In genomic region chr16:49883111-49883829, GRCh38 we compare ENCODE assay signal across 15 cellular contexts. TPM values are rescaled to one million over a fixed set of nuclear protein-coding genes. Genes with fewer than 3 reads are reported as not detected.
DNase-seq lines count a peak whose midpoint lies in the region; ATAC-seq, FAIRE-seq and TF ChIP-seq lines count a peak whose summit lies in the region.
"Had no signal": no experiment of that assay in that cellular context is flagged by ENCODE, and none has a peak within 500 bp of the region (broad histone marks: within the 10 kb centered on the region; RNA-seq: fewer than 3 reads in every experiment).

No MANE protein-coding gene starts in this region.

- H3K36me3 Mint-ChIP-seq in Caco-2 (ENCODE audit: insufficient read depth, unreplicated experiment) = no peaks in the 10 kb centered on the region
- H3K36me3 Mint-ChIP-seq in WTC11 = no peaks in the 10 kb centered on the region
- H3K36me3 Mint-ChIP-seq in nephron progenitor cell (ENCODE audit: low read depth) = no peaks in the 10 kb centered on the region
- H3K36me3 Mint-ChIP-seq: CD8-positive, alpha-beta memory T cell had no signal

- H2AFZ ChIP-seq in hepatocyte = no peak overlapping the region

- H3K27ac Mint-ChIP-seq in Caco-2 (ENCODE audit: unreplicated experiment) (peak overlapping the region; percentile 29), WTC11 (no peak overlapping the region), nephron progenitor cell (peak overlapping the region; percentile 34)
- H3K27ac Mint-ChIP-seq: CD8-positive, alpha-beta memory T cell had no signal

- H3K9me3 ChIP-seq in Caco-2 (no peaks in the 10 kb centered on the region), hepatocyte (ENCODE audit: low read depth) (no peaks in the 10 kb centered on the region)
- H3K9me3 ChIP-seq: BLaER1 had no signal

- no peaks in the 10 kb centered on the region for H3K27me3 ChIP-seq in Caco-2 (replicated peaks; ENCODE audit: control insufficient read depth, insufficient read depth, low read length)
- no peaks in the 10 kb centered on the region for H3K27me3 ChIP-seq in hepatocyte
- H3K27me3 ChIP-seq: BLaER1 had no signal

- H3K4me1 Mint-ChIP-seq in Caco-2 (ENCODE audit: low read depth, unreplicated experiment) = peaks cover 23% of the 10 kb centered on the region
- peaks cover 12% of the 10 kb centered on the region for H3K4me1 Mint-ChIP-seq in WTC11
- peaks cover 34% of the 10 kb centered on the region for H3K4me1 Mint-ChIP-seq in nephron progenitor cell
- H3K4me1 Mint-ChIP-seq: CD8-positive, alpha-beta memory T cell had no signal

- no peaks in the 10 kb centered on the region for H4K20me1 ChIP-seq in hepatocyte (ENCODE audit: insufficient read depth, poor library complexity, severe bottlenecking)
- H4K20me1 ChIP-seq: BLaER1 had no signal

- H3K36me3 ChIP-seq in Caco-2 (ENCODE audit: control insufficient read depth, insufficient read depth, low read length) = no peaks in the 10 kb centered on the region
- no peaks in the 10 kb centered on the region for H3K36me3 ChIP-seq in hepatocyte (replicated peaks; ENCODE audit: insufficient read depth, low read depth)
- H3K36me3 ChIP-seq: BLaER1 had no signal

- H3K4me2 ChIP-seq in hepatocyte = peak overlapping the region; percentile 61
- H3K4me2 ChIP-seq: BLaER1 had no signal

- DNase-seq in Caco-2 (no peak), WTC11 (ENCODE audit: low spot score) (no peak), hepatocyte (ENCODE audit: low spot score) (no peak), nephron progenitor cell (no peak), DMS114 treated with DMSO at 0.1 percent for 48 hours (lab: John Stamatoyannopoulos, UW; ENCODE audit: unreplicated experiment) (no peak), frontal cortex (ENCODE audit: low spot score in 2 of 2) (no peak), T-helper 1 cell (no peak)
- DNase-seq in effector CD4-positive, alpha-beta T cell = no peak
- DNase-seq: CD8-positive, alpha-beta memory T cell; H9; NCI-H187 treated with DMSO at 0.1 percent for 48 hours; NCI-H526 treated with DMSO at 0.1 percent for 48 hours had no signal

- 60% methylated on average over 11 of the region's 11 CpGs for WGBS in hepatocyte (ENCODE audit: low lambda C conversion rate, missing lambda C conversion rate)

- H3K4me3 ChIP-seq in Caco-2 (ENCODE audit: low read depth, low read length) (no peak overlapping the region), hepatocyte (no peak overlapping the region)
- H3K4me3 ChIP-seq: BLaER1 had no signal

- no peak for FAIRE-seq in frontal cortex (lab: Jason Lieb, UNC)

- H3K4me1 ChIP-seq in Caco-2 (peaks cover 30% of the 10 kb centered on the region), hepatocyte (ENCODE audit: insufficient read depth) (peaks cover 33% of the 10 kb centered on the region)

- CTCF ChIA-PET in Caco-2 (lab: Charles Lee) = interaction anchor here (1.6 kb wide), 1 partner anchor 26 kb away, joined by 9 read pairs; no protein-coding TSS in a partner anchor
- CTCF ChIA-PET in WTC11 (lab: Charles Lee) = interaction anchor here (0.6 to 5.5 kb wide), 6 partner anchors 8 to 228 kb away, joined by 3 to 27 read pairs (median 4); no protein-coding TSS in a partner anchor

- peak overlapping the region; percentile 41 for H3K4me3 Mint-ChIP-seq in Caco-2 (ENCODE audit: unreplicated experiment)
- no peak overlapping the region for H3K4me3 Mint-ChIP-seq in WTC11
- H3K4me3 Mint-ChIP-seq in nephron progenitor cell = no peak overlapping the region
- H3K4me3 Mint-ChIP-seq: CD8-positive, alpha-beta memory T cell had no signal

- ATAC-seq in WTC11 = peak; percentile 22; the same call in 1 of the 2 replicates

- peak overlapping the region; percentile 81 for H3K27ac ChIP-seq in hepatocyte
- H3K27ac ChIP-seq: BLaER1 had no signal

- no peaks in the 10 kb centered on the region for H3K79me2 ChIP-seq in hepatocyte

- no peaks in the 10 kb centered on the region for H3K27me3 Mint-ChIP-seq in Caco-2 (ENCODE audit: insufficient read depth, unreplicated experiment)
- H3K27me3 Mint-ChIP-seq in WTC11 (ENCODE audit: low read depth) = no peaks in the 10 kb centered on the region
- peaks cover 10% of the 10 kb centered on the region for H3K27me3 Mint-ChIP-seq in nephron progenitor cell (ENCODE audit: low read depth, poor library complexity)

- no TSS peak for BruUV-seq in Caco-2 (replicated peaks; lab: Mats Ljungman, UMichigan)

- TF ChIP-seq CTCF in Caco-2 (IDR thresholded peaks at IDR 0.05; ENCODE audit: insufficient read depth in 1 of 2, low read depth in 1 of 2, low read length in 1 of 2, severe bottlenecking in 1 of 2, unreplicated experiment in 1 of 2) (no peak), WTC11 (IDR thresholded peaks at IDR 0.05) (no peak), hepatocyte (IDR thresholded peaks at IDR 0.05; ENCODE audit: poor library complexity) (no peak), nephron progenitor cell (IDR thresholded peaks at IDR 0.05) (no peak)

- POLR2A ChIA-PET in Caco-2 (lab: Charles Lee) (no interaction called here), WTC11 (lab: Charles Lee) (no interaction called here)

- H3K9me3 Mint-ChIP-seq in Caco-2 (ENCODE audit: unreplicated experiment) (no peaks in the 10 kb centered on the region), WTC11 (no peaks in the 10 kb centered on the region), nephron progenitor cell (no peaks in the 10 kb centered on the region)
- H3K9me3 Mint-ChIP-seq: CD8-positive, alpha-beta memory T cell; H9 had no signal

- H3K9me2 ChIP-seq in hepatocyte (replicated peaks; ENCODE audit: insufficient read depth) = no peaks in the 10 kb centered on the region

- intact Hi-C loops in Caco-2 (cut with micrococcal nuclease; ENCODE audit: unreplicated experiment) = no loop called here

TF ChIP-seq in WTC11, 78 proteins besides CTCF, POLR2A, EP300 and RAD21:
- TF ChIP-seq ELF4 (CRISPR knock-in tag; IDR thresholded peaks at IDR 0.05; ENCODE audit: low read depth) (no peak), ZBTB43 (CRISPR knock-in tag; IDR thresholded peaks at IDR 0.05) (no peak), TEAD1 (CRISPR knock-in tag; IDR thresholded peaks at IDR 0.05) (no peak), MXD4 (CRISPR knock-in tag; IDR thresholded peaks at IDR 0.05; ENCODE audit: borderline replicate concordance) (no peak), JAZF1 (CRISPR knock-in tag; IDR thresholded peaks at IDR 0.05) (no peak), ZNF416 (CRISPR knock-in tag; IDR thresholded peaks at IDR 0.05) (no peak), JUN (CRISPR knock-in tag; IDR thresholded peaks at IDR 0.05) (no peak), NR3C1 (CRISPR knock-in tag; conservative IDR thresholded peaks at IDR 0.05; ENCODE audit: low read depth) (no peak), HMGA2 (CRISPR knock-in tag; IDR thresholded peaks at IDR 0.05) (no peak)
- TF ChIP-seq, protein P1, sequence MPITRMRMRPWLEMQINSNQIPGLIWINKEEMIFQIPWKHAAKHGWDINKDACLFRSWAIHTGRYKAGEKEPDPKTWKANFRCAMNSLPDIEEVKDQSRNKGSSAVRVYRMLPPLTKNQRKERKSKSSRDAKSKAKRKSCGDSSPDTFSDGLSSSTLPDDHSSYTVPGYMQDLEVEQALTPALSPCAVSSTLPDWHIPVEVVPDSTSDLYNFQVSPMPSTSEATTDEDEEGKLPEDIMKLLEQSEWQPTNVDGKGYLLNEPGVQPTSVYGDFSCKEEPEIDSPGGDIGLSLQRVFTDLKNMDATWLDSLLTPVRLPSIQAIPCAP (CRISPR knock-in tag; IDR thresholded peaks at IDR 0.05) = no peak
- TF ChIP-seq, protein P2, sequence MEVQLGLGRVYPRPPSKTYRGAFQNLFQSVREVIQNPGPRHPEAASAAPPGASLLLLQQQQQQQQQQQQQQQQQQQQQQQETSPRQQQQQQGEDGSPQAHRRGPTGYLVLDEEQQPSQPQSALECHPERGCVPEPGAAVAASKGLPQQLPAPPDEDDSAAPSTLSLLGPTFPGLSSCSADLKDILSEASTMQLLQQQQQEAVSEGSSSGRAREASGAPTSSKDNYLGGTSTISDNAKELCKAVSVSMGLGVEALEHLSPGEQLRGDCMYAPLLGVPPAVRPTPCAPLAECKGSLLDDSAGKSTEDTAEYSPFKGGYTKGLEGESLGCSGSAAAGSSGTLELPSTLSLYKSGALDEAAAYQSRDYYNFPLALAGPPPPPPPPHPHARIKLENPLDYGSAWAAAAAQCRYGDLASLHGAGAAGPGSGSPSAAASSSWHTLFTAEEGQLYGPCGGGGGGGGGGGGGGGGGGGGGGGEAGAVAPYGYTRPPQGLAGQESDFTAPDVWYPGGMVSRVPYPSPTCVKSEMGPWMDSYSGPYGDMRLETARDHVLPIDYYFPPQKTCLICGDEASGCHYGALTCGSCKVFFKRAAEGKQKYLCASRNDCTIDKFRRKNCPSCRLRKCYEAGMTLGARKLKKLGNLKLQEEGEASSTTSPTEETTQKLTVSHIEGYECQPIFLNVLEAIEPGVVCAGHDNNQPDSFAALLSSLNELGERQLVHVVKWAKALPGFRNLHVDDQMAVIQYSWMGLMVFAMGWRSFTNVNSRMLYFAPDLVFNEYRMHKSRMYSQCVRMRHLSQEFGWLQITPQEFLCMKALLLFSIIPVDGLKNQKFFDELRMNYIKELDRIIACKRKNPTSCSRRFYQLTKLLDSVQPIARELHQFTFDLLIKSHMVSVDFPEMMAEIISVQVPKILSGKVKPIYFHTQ (CRISPR knock-in tag; IDR thresholded peaks at IDR 0.05) = no peak
- TF ChIP-seq, protein P3, sequence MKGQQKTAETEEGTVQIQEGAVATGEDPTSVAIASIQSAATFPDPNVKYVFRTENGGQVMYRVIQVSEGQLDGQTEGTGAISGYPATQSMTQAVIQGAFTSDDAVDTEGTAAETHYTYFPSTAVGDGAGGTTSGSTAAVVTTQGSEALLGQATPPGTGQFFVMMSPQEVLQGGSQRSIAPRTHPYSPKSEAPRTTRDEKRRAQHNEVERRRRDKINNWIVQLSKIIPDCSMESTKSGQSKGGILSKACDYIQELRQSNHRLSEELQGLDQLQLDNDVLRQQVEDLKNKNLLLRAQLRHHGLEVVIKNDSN (CRISPR knock-in tag; IDR thresholded peaks at IDR 0.05) = no peak

RNA-seq across cellular contexts. Expression of gene ZNF423, which starts 27.4 kb away (rescaled TPM):
- total RNA-seq in Caco-2 (2022) (0.07 and 0.20 TPM in 2 replicates), WTC11 (2021) (37.6 to 38.8 TPM (median 38.6 TPM) in 3 replicates), hepatocyte (7.6 and 11.8 TPM in 2 replicates), frontal cortex (7.3 TPM)
- polyA plus RNA-seq in hepatocyte = 9.6 and 11.3 TPM in 2 replicates
- total RNA-seq: A172; CD8-positive, alpha-beta memory T cell; HT1080 had no signal
- polyA plus RNA-seq: CD8-positive, alpha-beta memory T cell had no signal
